ENCODE assay signal across 1 cellular context in genomic region chr7:47576031-47576908, GRCh38.
TF ChIP-seq lines count a peak whose summit lies in the region.

No MANE protein-coding gene starts in this region.

TF ChIP-seq in HepG2, 621 proteins besides CTCF, POLR2A, EP300 and RAD21 (continued from another document and continues in another):
- TF ChIP-seq NFAT5 (CRISPR knock-in tag; IDR thresholded peaks at IDR 0.05) (no peak; the same call in 1 of the 2 replicates), CREBL2 (CRISPR knock-in tag; IDR thresholded peaks at IDR 0.05; ENCODE audit: borderline replicate concordance) (no peak), RFX5 (IDR thresholded peaks at IDR 0.05; ENCODE audit: low read depth, low read length) (no peak), ZNF839 (CRISPR knock-in tag; IDR thresholded peaks at IDR 0.05; ENCODE audit: borderline replicate concordance) (no peak), ZSCAN30 (CRISPR knock-in tag; IDR thresholded peaks at IDR 0.05) (no peak), ZNF7 (CRISPR knock-in tag; IDR thresholded peaks at IDR 0.05) (no peak), PRMT3 (CRISPR knock-in tag; IDR thresholded peaks at IDR 0.05; ENCODE audit: borderline replicate concordance, low read depth) (no peak), RCOR2 (CRISPR knock-in tag; IDR thresholded peaks at IDR 0.05) (peak; percentile 75), AGO2 (optimal IDR thresholded peaks at IDR 0.05; ENCODE audit: low read depth, low read length) (no peak), FOXK2 (IDR thresholded peaks at IDR 0.05) (no peak), SIX4 (CRISPR knock-in tag; IDR thresholded peaks at IDR 0.05) (0 out of 2 replicates have a peak, but pooled peaks have one; percentile 6), NCOA1 (CRISPR knock-in tag; IDR thresholded peaks at IDR 0.05) (no peak), TSC22D2 (CRISPR knock-in tag; IDR thresholded peaks at IDR 0.05; ENCODE audit: borderline replicate concordance) (no peak), SMC3 (IDR thresholded peaks at IDR 0.05; ENCODE audit: low read length) (no peak), KDM1A (CRISPR knock-in tag; IDR thresholded peaks at IDR 0.05) (peak; percentile 82), FOXO1 (CRISPR knock-in tag; IDR thresholded peaks at IDR 0.05) (no peak), ZNF3 (CRISPR knock-in tag; IDR thresholded peaks at IDR 0.05) (no peak), ZNF431 (CRISPR knock-in tag; IDR thresholded peaks at IDR 0.05; ENCODE audit: borderline replicate concordance, low read depth) (0 out of 2 replicates have a peak, but pooled peaks have one; percentile 24), SIN3B (IDR thresholded peaks at IDR 0.05; ENCODE audit: low read length) (no peak), ZBTB26 (CRISPR knock-in tag; IDR thresholded peaks at IDR 0.05; ENCODE audit: borderline replicate concordance) (peak; percentile 38; the same call in 1 of the 2 replicates), GLMP (CRISPR knock-in tag; IDR thresholded peaks at IDR 0.05; ENCODE audit: borderline replicate concordance) (no peak), CERS6 (CRISPR knock-in tag; IDR thresholded peaks at IDR 0.05) (no peak), NFE2L1 (CRISPR knock-in tag; IDR thresholded peaks at IDR 0.05; ENCODE audit: borderline replicate concordance) (no peak), NCOR1 (IDR thresholded peaks at IDR 0.05; ENCODE audit: borderline replicate concordance, low read length) (peak; percentile 79; the same call in 1 of the 2 replicates), SMARCC2 (IDR thresholded peaks at IDR 0.05) (no peak), MIER3 (CRISPR knock-in tag; IDR thresholded peaks at IDR 0.05; ENCODE audit: borderline replicate concordance) (no peak), MAF1 (CRISPR knock-in tag; IDR thresholded peaks at IDR 0.05; ENCODE audit: borderline replicate concordance) (no peak), ZNF354B (CRISPR knock-in tag; IDR thresholded peaks at IDR 0.05) (no peak), TAF1 (CRISPR knock-in tag; IDR thresholded peaks at IDR 0.05) (no peak), TCF12 (IDR thresholded peaks at IDR 0.05) (no peak), TCF12 (CRISPR knock-in tag; IDR thresholded peaks at IDR 0.05) (0 out of 2 replicates have a peak, but pooled peaks have one; percentile 3), FUBP1 (CRISPR knock-in tag; IDR thresholded peaks at IDR 0.05; ENCODE audit: borderline replicate concordance) (no peak), PHF5A (CRISPR knock-in tag; IDR thresholded peaks at IDR 0.05; ENCODE audit: low read depth, unreplicated experiment) (no peak), BCL3 (CRISPR knock-in tag; IDR thresholded peaks at IDR 0.05) (no peak), NFRKB (IDR thresholded peaks at IDR 0.05) (no peak), NFYC (CRISPR knock-in tag; IDR thresholded peaks at IDR 0.05) (0 out of 2 replicates have a peak, but pooled peaks have one; percentile 25), JUN (CRISPR knock-in tag; IDR thresholded peaks at IDR 0.05) (peak; percentile 81; the same call in 1 of the 2 replicates), ZNF264 (CRISPR knock-in tag; IDR thresholded peaks at IDR 0.05) (0 out of 2 replicates have a peak, but pooled peaks have one; percentile 14), TAF15 (IDR thresholded peaks at IDR 0.05; ENCODE audit: low read depth, low read length, poor library complexity, severe bottlenecking) (no peak), ADNP (CRISPR knock-in tag; IDR thresholded peaks at IDR 0.05) (no peak), ZNF652 (CRISPR knock-in tag; IDR thresholded peaks at IDR 0.05; ENCODE audit: borderline replicate concordance, low read depth) (no peak), ZNF326 (CRISPR knock-in tag; IDR thresholded peaks at IDR 0.05; ENCODE audit: borderline replicate concordance) (no peak), REPIN1 (CRISPR knock-in tag; IDR thresholded peaks at IDR 0.05; ENCODE audit: borderline replicate concordance, low read depth) (no peak; the same call in 1 of the 2 replicates), CC2D1A (CRISPR knock-in tag; IDR thresholded peaks at IDR 0.05) (no peak), MAFF (IDR thresholded peaks at IDR 0.05; ENCODE audit: low read depth, low read length) (no peak), RAD51 (IDR thresholded peaks at IDR 0.05; ENCODE audit: borderline replicate concordance) (no peak), NCOA2 (CRISPR knock-in tag; IDR thresholded peaks at IDR 0.05) (peak; percentile 80), ZSCAN31 (CRISPR knock-in tag; IDR thresholded peaks at IDR 0.05; ENCODE audit: low read depth) (peak; percentile 19; the same call in 1 of the 2 replicates), ATF3 (CRISPR knock-in tag; IDR thresholded peaks at IDR 0.05) (no peak; the same call in 1 of the 2 replicates), ZNF253 (CRISPR knock-in tag; IDR thresholded peaks at IDR 0.05; ENCODE audit: borderline replicate concordance) (no peak), PHF20 (CRISPR knock-in tag; IDR thresholded peaks at IDR 0.05) (no peak), NR3C1 (CRISPR knock-in tag; IDR thresholded peaks at IDR 0.05) (no peak), ZNF547 (CRISPR knock-in tag; IDR thresholded peaks at IDR 0.05) (peak; percentile 28; the same call in 1 of the 2 replicates), ZNF792 (CRISPR knock-in tag; IDR thresholded peaks at IDR 0.05) (no peak; the same call in 1 of the 2 replicates), PATZ1 (CRISPR knock-in tag; IDR thresholded peaks at IDR 0.05) (peak; percentile 68; the same call in 1 of the 2 replicates), TP53 (CRISPR knock-in tag; conservative IDR thresholded peaks at IDR 0.05) (no peak), ATAD3A (CRISPR knock-in tag; IDR thresholded peaks at IDR 0.05) (no peak), ZMYM3 (CRISPR knock-in tag; IDR thresholded peaks at IDR 0.05) (no peak), ZSCAN12 (CRISPR knock-in tag; IDR thresholded peaks at IDR 0.05) (no peak), ZFP36L1 (CRISPR knock-in tag; IDR thresholded peaks at IDR 0.05) (no peak)
